ENCODE assay signal across 24 cellular contexts in the genomic region with DNA sequence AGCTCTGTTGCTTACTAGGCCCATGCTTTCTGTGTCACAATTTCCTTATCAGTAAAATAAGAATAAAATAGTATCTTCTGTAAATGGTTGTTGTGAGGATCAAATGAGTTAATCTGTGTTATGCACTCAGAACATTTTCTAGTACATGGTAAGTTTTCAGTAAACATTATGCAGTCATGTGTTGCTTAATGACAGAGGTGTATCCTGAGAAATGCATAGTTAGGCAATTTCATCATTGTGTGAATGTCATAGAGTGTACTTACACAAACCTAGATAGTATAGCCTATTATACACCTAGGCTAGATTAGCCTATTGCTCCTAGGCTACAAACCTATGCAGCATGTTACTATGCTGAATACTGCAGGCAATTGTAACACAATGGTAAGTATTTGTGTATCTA. TPM values are rescaled to one million over a fixed set of nuclear protein-coding genes. Genes with fewer than 3 reads are reported as not detected.
DNase-seq lines count a peak whose midpoint lies in the region; ATAC-seq, FAIRE-seq and TF ChIP-seq lines count a peak whose summit lies in the region.
"Had no signal": no experiment of that assay in that cellular context is flagged by ENCODE, and none has a peak within 500 bp of the region (broad histone marks: within the 10 kb centered on the region; RNA-seq: fewer than 3 reads in every experiment).

No MANE protein-coding gene starts in this region.

- no peak for TF ChIP-seq RAD21 in IMR-90 (IDR thresholded peaks at IDR 0.05; ENCODE audit: low read length)

- H3K23ac ChIP-seq in IMR-90 (ENCODE audit: low read depth, low read length): no peak overlapping the region

- no peak overlapping the region for H4K8ac ChIP-seq in IMR-90 (ENCODE audit: low read depth in 2 of 2, low read length in 2 of 2)

- no peak overlapping the region for H4K5ac ChIP-seq in IMR-90 (ENCODE audit: low read depth, low read length)

- BruUV-seq in IMR-90 (replicated peaks; lab: Mats Ljungman, UMichigan): no TSS peak

- no peaks in the 10 kb centered on the region for H3K27me3 ChIP-seq in IMR-90 (ENCODE audit: control insufficient read depth, insufficient read depth, low read length)
- no peaks in the 10 kb centered on the region for H3K27me3 ChIP-seq in bronchial epithelial cell (ENCODE audit: control insufficient read depth, insufficient read depth, low read length)
- H3K27me3 ChIP-seq in left lung: no peaks in the 10 kb centered on the region
- no peaks in the 10 kb centered on the region for H3K27me3 ChIP-seq in uterus
- H3K27me3 ChIP-seq: Peyer's patch had no signal

- dilution Hi-C loops in IMR-90 (cut with HindIII; ENCODE audit: low sequenced_read_pairs, unreplicated experiment): no loop called here

- H3K56ac ChIP-seq in IMR-90 (ENCODE audit: extremely low read depth, insufficient read depth, low read length): no peak overlapping the region

- no peak overlapping the region for H2AK5ac ChIP-seq in IMR-90 (ENCODE audit: low read depth, low read length)

- in situ Hi-C loops in IMR-90 (cut with MboI; ENCODE audit: low sequenced_read_pairs): no loop called here

- no peak overlapping the region for H3K4ac ChIP-seq in IMR-90 (ENCODE audit: low read depth, low read length)

- no peak overlapping the region for H3K18ac ChIP-seq in IMR-90 (ENCODE audit: low read depth, low read length)

- H3K79me1 ChIP-seq in IMR-90 (ENCODE audit: low read depth in 1 of 2, low read length in 2 of 2): no peaks in the 10 kb centered on the region

- no peaks in the 10 kb centered on the region for H3K9me3 ChIP-seq in IMR-90 (ENCODE audit: control insufficient read depth, insufficient read depth, low read length)
- no peaks in the 10 kb centered on the region for H3K9me3 ChIP-seq in left lung
- no peaks in the 10 kb centered on the region for H3K9me3 ChIP-seq in uterus
- H3K9me3 ChIP-seq: Caco-2, Peyer's patch had no signal

- no peak overlapping the region for H2BK20ac ChIP-seq in IMR-90 (ENCODE audit: low read depth, low read length)

- H3K9ac ChIP-seq in IMR-90 (ENCODE audit: low read depth, low read length): no peak overlapping the region

- no peak for FAIRE-seq in bronchial epithelial cell (lab: Jason Lieb, UNC)
- FAIRE-seq: A204.1, G401.6, GM19239 had no signal

- H2BK120ac ChIP-seq in IMR-90 (ENCODE audit: low read depth, low read length): no peak overlapping the region

- intact Hi-C loops in IMR-90 (cut with micrococcal nuclease) (no loop called here), left lung (cut with DNase I) (no loop called here), uterus (cut with DNase I; ENCODE audit: low total_unique reads) (no loop called here)

- POLR2A ChIA-PET in IMR-90 (lab: Charles Lee; ENCODE audit: unreplicated experiment): no interaction called here

- no peak overlapping the region for H2AK9ac ChIP-seq in IMR-90 (replicated peaks; ENCODE audit: low read depth, low read length, poor library complexity)

- no peak overlapping the region for H4K91ac ChIP-seq in IMR-90 (ENCODE audit: insufficient read depth, low read depth, low read length)

- H3K27ac ChIP-seq in IMR-90 (ENCODE audit: insufficient read depth, low read length): no peak overlapping the region
- no peak overlapping the region for H3K27ac ChIP-seq in left lung
- no peak overlapping the region for H3K27ac ChIP-seq in uterus
- H3K27ac ChIP-seq: Peyer's patch had no signal

- DNase-seq in IMR-90 (no peak), bronchial epithelial cell (ENCODE audit: low read depth) (peak; percentile 91), fibroblast of the aortic adventitia (ENCODE audit: low read depth) (peak; percentile 5), left lung (no peak), superior temporal gyrus (ENCODE audit: extremely low spot score) (no peak), uterus (no peak)
- DNase-seq in activated CD4-positive, alpha-beta T cell treated with anti-CD3 and anti-CD28 coated beads, Interleukin-2, amount 50 U/mL, for 48 hours: no peak
- DNase-seq: Caco-2; CD4-positive, alpha-beta T cell; GOT3; Kasumi-1; NCI-H1092 treated with DMSO at 0.1 percent for 48 hours; NCI-H2081; NCI-H2171 treated with DMSO at 0.1 percent for 48 hours; NCI-H446 treated with DMSO at 0.1 percent for 48 hours; NK-92 treated with Interleukin-12 subunit alpha and Interleukin-12 subunit beta, amount 100 ng/mL, for 24 hours; Peyer's patch had no signal

- no peak overlapping the region for H2BK15ac ChIP-seq in IMR-90 (ENCODE audit: low read depth, low read length)

- no peak overlapping the region for H3K4me2 ChIP-seq in IMR-90 (ENCODE audit: low read depth, low read length)

- CTCF ChIA-PET in IMR-90 (lab: Yijun Ruan, JAX): no interaction called here

- no peaks in the 10 kb centered on the region; the same call in 1 of the 2 replicates for H3K9me1 ChIP-seq in IMR-90 (ENCODE audit: insufficient read depth, low read length)

- TF ChIP-seq POLR2A in IMR-90 (IDR thresholded peaks at IDR 0.05; ENCODE audit: low read depth, low read length) (no peak), uterus (IDR thresholded peaks at IDR 0.05) (no peak)

- no peaks in the 10 kb centered on the region for H3K36me3 ChIP-seq in IMR-90 (ENCODE audit: control insufficient read depth, insufficient read depth, low read length)
- H3K36me3 ChIP-seq in bronchial epithelial cell (ENCODE audit: control insufficient read depth, insufficient read depth, low read length): no peaks in the 10 kb centered on the region
- no peaks in the 10 kb centered on the region for H3K36me3 ChIP-seq in left lung
- no peaks in the 10 kb centered on the region for H3K36me3 ChIP-seq in uterus
- H3K36me3 ChIP-seq: Peyer's patch had no signal

- no peak overlapping the region for H3K4me3 ChIP-seq in IMR-90 (ENCODE audit: insufficient read depth, low read depth, low read length)
- no peak overlapping the region for H3K4me3 ChIP-seq in bronchial epithelial cell (ENCODE audit: low read depth, low read length)
- no peak overlapping the region for H3K4me3 ChIP-seq in fibroblast of the aortic adventitia (ENCODE audit: low read depth, low read length)
- no peak overlapping the region for H3K4me3 ChIP-seq in left lung
- no peak overlapping the region for H3K4me3 ChIP-seq in uterus
- H3K4me3 ChIP-seq: Peyer's patch had no signal

- H3K4me1 ChIP-seq in IMR-90 (ENCODE audit: control insufficient read depth, insufficient read depth, low read length): peaks cover 2% of the 10 kb centered on the region; the same call in 1 of the 2 replicates
- peaks cover 0 to 1% of the 10 kb centered on the region in 2 donors for H3K4me1 ChIP-seq in left lung
- H3K4me1 ChIP-seq in uterus: no peaks in the 10 kb centered on the region
- H3K4me1 ChIP-seq: Caco-2, Peyer's patch had no signal

- ATAC-seq in IMR-90 (ENCODE audit: low read depth): peak; percentile 29
- ATAC-seq in left lung: peak; percentile 67
- no peak for ATAC-seq in HG02588 (IDR thresholded peaks at IDR 0.05; ENCODE audit: unreplicated experiment)
- ATAC-seq: HCT116, Right ventricle myocardium inferior had no signal

- H2AFZ ChIP-seq in IMR-90 (replicated peaks; ENCODE audit: low read length, poor library complexity): no peak overlapping the region

- TF ChIP-seq CTCF in IMR-90 (conservative IDR thresholded peaks at IDR 0.05; ENCODE audit: low read depth, low read length): no peak
- TF ChIP-seq CTCF in bronchial epithelial cell (IDR thresholded peaks at IDR 0.05; ENCODE audit: insufficient read depth, low read length, severe bottlenecking): no peak
- no peak for TF ChIP-seq CTCF in fibroblast of the aortic adventitia (IDR thresholded peaks at IDR 0.05; ENCODE audit: insufficient read depth, low read length)
- TF ChIP-seq CTCF in left lung (IDR thresholded peaks at IDR 0.05): no peak
- TF ChIP-seq CTCF in uterus (IDR thresholded peaks at IDR 0.05): no peak

- H2BK5ac ChIP-seq in IMR-90 (ENCODE audit: low read depth, low read length, poor library complexity, severe bottlenecking): no peak overlapping the region

- H3K14ac ChIP-seq in IMR-90 (replicated peaks; ENCODE audit: low read depth, low read length): no peak overlapping the region

- H4K20me1 ChIP-seq in IMR-90 (ENCODE audit: insufficient read depth, low read length): no peaks in the 10 kb centered on the region

TF ChIP-seq in IMR-90, 13 proteins besides CTCF, POLR2A, EP300 and RAD21:
- TF ChIP-seq CEBPB (IDR thresholded peaks at IDR 0.05; ENCODE audit: low read depth, low read length) (no peak), MAZ (IDR thresholded peaks at IDR 0.05; ENCODE audit: borderline replicate concordance, low read depth, low read length) (no peak)

RNA-seq across cellular contexts. Expression of gene PTTG1IP2, which starts 4.4 kb away (rescaled TPM):
- total RNA-seq in IMR-90 (2012; rRNA removed) (not detected in 2 replicates), bronchial epithelial cell (not detected in 2 replicates), fibroblast of the aortic adventitia (ENCODE audit: low replicate concordance) (not detected in 2 replicates), left lung (not detected), uterus (not detected)
- polyA plus RNA-seq in IMR-90 (2012; rRNA removed): not detected in 2 replicates
- not detected in 2 replicates for polyA plus RNA-seq in IMR-90 (2012; cell fraction: cytosol; rRNA removed)
- not detected in 2 replicates for polyA plus RNA-seq in IMR-90 (2012; cell fraction: nucleus; rRNA removed; ENCODE audit: low replicate concordance)
- total RNA-seq: Caco-2; CD4-positive, alpha-beta T cell; Peyer's patch; Right ventricle myocardium inferior had no signal
- polyA plus RNA-seq: BJ had no signal

Comparison
In these comparisons a context has a peak if more than half of its experiments do, and no peak if none do; other contexts are left out.
1. DNase-seq: peak in bronchial epithelial cell (single experiment) and fibroblast of the aortic adventitia (single experiment); none in IMR-90 (single experiment), left lung (0 of 2), superior temporal gyrus (single experiment), uterus (0 of 2) and activated CD4-positive, alpha-beta T cell treated with anti-CD3 and anti-CD28 coated beads, Interleukin-2, amount 50 U/mL, for 48 hours (0 of 2).